ENCODE assay signal across 7 cellular contexts in genomic region chr5:92641031-92641962, GRCh38.
DNase-seq lines count a peak whose midpoint lies in the region; ATAC-seq and TF ChIP-seq lines count a peak whose summit lies in the region.

No MANE protein-coding gene starts in this region.

- H3K27ac ChIP-seq in cardiac muscle cell: peak overlapping the region; percentile 18
- H3K27ac ChIP-seq in stomach smooth muscle (ENCODE audit: low read length): no peak overlapping the region

- H3K4me3 ChIP-seq in cardiac muscle cell (no peak overlapping the region), stomach smooth muscle (ENCODE audit: low read length in 2 of 2) (peak overlapping the region; percentile 47 to 48)

- no peak overlapping the region for H3K9ac ChIP-seq in stomach smooth muscle (ENCODE audit: low read length in 2 of 2)

- H3K27me3 ChIP-seq in cardiac muscle cell: no peaks in the 10 kb centered on the region
- H3K27me3 ChIP-seq in stomach smooth muscle (ENCODE audit: control insufficient read depth in 1 of 2, insufficient read depth in 2 of 2, low read length in 2 of 2): no peaks in the 10 kb centered on the region

- POLR2A ChIA-PET in activated CD4-positive, alpha-beta memory T cell treated with anti-CD3 and anti-CD28 coated beads for 36 hours (lab: Charles Lee): no interaction called here

- no peaks in the 10 kb centered on the region for H3K36me3 ChIP-seq in cardiac muscle cell
- no peaks in the 10 kb centered on the region for H3K36me3 ChIP-seq in stomach smooth muscle (ENCODE audit: control insufficient read depth in 2 of 2, insufficient read depth in 2 of 2, low read length in 2 of 2)

- no peak for ATAC-seq in GM18858 (IDR thresholded peaks at IDR 0.05; ENCODE audit: unreplicated experiment)
- no peak for ATAC-seq in GM18517 (IDR thresholded peaks at IDR 0.05; ENCODE audit: unreplicated experiment)

- H3K36me3 Mint-ChIP-seq in activated CD4-positive, alpha-beta memory T cell treated with anti-CD3 and anti-CD28 coated beads for 36 hours: no peaks in the 10 kb centered on the region

- DNase-seq in HT1080 (ENCODE audit: low read depth): peak; percentile 56
- DNase-seq in SHP77 treated with DMSO at 0.1 percent for 48 hours (lab: John Stamatoyannopoulos, UW): peak; percentile 96
- peak; percentile 39 to 80 for DNase-seq in cardiac muscle cell (ENCODE audit: low read depth in 1 of 2, low spot score in 1 of 2)
- DNase-seq in activated CD4-positive, alpha-beta memory T cell treated with anti-CD3 and anti-CD28 coated beads for 36 hours: no peak

- no peak overlapping the region for H3K27ac Mint-ChIP-seq in activated CD4-positive, alpha-beta memory T cell treated with anti-CD3 and anti-CD28 coated beads for 36 hours

- H3K4me1 Mint-ChIP-seq in activated CD4-positive, alpha-beta memory T cell treated with anti-CD3 and anti-CD28 coated beads for 36 hours (ENCODE audit: low read depth): no peaks in the 10 kb centered on the region

- no peaks in the 10 kb centered on the region for H3K9me3 ChIP-seq in cardiac muscle cell (ENCODE audit: low read depth)
- no peaks in the 10 kb centered on the region for H3K9me3 ChIP-seq in stomach smooth muscle (ENCODE audit: control insufficient read depth in 2 of 2, low read length in 2 of 2)

- no peak for TF ChIP-seq CTCF in cardiac muscle cell (IDR thresholded peaks at IDR 0.05; ENCODE audit: low read depth, low read length)

- H3K9me3 Mint-ChIP-seq in activated CD4-positive, alpha-beta memory T cell treated with anti-CD3 and anti-CD28 coated beads for 36 hours: no peaks in the 10 kb centered on the region

- H3K4me3 Mint-ChIP-seq in activated CD4-positive, alpha-beta memory T cell treated with anti-CD3 and anti-CD28 coated beads for 36 hours: no peak overlapping the region

- intact Hi-C loops in activated CD4-positive, alpha-beta memory T cell treated with anti-CD3 and anti-CD28 coated beads for 36 hours (cut with micrococcal nuclease): no loop called here

- H3K4me1 ChIP-seq in cardiac muscle cell (ENCODE audit: low read depth) (peaks cover 72% of the 10 kb centered on the region), stomach smooth muscle (ENCODE audit: control insufficient read depth, insufficient read depth, low read length) (no peaks in the 10 kb centered on the region)

- no peaks in the 10 kb centered on the region for H3K27me3 Mint-ChIP-seq in activated CD4-positive, alpha-beta memory T cell treated with anti-CD3 and anti-CD28 coated beads for 36 hours

- CTCF ChIA-PET in activated CD4-positive, alpha-beta memory T cell treated with anti-CD3 and anti-CD28 coated beads for 36 hours (lab: Charles Lee): no interaction called here
